In genomic region chr2:109586687-109587086, GRCh38 we compare ENCODE assay signal across 2 cellular contexts.
TF ChIP-seq lines count a peak whose summit lies in the region.

No MANE protein-coding gene starts in this region.

TF ChIP-seq in HEK293, 187 proteins besides CTCF, POLR2A, EP300 and RAD21:
- TF ChIP-seq AEBP2 (tag by site-specific recombination; IDR thresholded peaks at IDR 0.05; ENCODE audit: borderline replicate concordance), result no peak
- no peak for TF ChIP-seq ZNF266 (tag by site-specific recombination; IDR thresholded peaks at IDR 0.05; ENCODE audit: low read depth)
- TF ChIP-seq MZF1 (tag by site-specific recombination; IDR thresholded peaks at IDR 0.05; ENCODE audit: borderline replicate concordance), result no peak
- TF ChIP-seq ZBTB17 (tag by site-specific recombination; IDR thresholded peaks at IDR 0.05), result peak; percentile 49; the same call in 1 of the 2 replicates
- no peak for TF ChIP-seq ZNF624 (tag by site-specific recombination; IDR thresholded peaks at IDR 0.05)
- TF ChIP-seq ZNF521 (tag by site-specific recombination; IDR thresholded peaks at IDR 0.05), result no peak
- no peak for TF ChIP-seq ZSCAN18 (tag by site-specific recombination; IDR thresholded peaks at IDR 0.05)
- no peak for TF ChIP-seq FEZF1 (tag by site-specific recombination; IDR thresholded peaks at IDR 0.05)

TF ChIP-seq in K562, 482 proteins besides CTCF, POLR2A, EP300 and RAD21 (continued from another document):
- no peak for TF ChIP-seq SIN3A (IDR thresholded peaks at IDR 0.05; ENCODE audit: borderline replicate concordance in 2 of 2, control insufficient read depth in 1 of 2, low read depth in 2 of 2, low read length in 2 of 2)
TF ChIP-seq in K562: peak in this region for 1.
